ENCODE assay signal across 8 cellular contexts in the genomic region with DNA sequence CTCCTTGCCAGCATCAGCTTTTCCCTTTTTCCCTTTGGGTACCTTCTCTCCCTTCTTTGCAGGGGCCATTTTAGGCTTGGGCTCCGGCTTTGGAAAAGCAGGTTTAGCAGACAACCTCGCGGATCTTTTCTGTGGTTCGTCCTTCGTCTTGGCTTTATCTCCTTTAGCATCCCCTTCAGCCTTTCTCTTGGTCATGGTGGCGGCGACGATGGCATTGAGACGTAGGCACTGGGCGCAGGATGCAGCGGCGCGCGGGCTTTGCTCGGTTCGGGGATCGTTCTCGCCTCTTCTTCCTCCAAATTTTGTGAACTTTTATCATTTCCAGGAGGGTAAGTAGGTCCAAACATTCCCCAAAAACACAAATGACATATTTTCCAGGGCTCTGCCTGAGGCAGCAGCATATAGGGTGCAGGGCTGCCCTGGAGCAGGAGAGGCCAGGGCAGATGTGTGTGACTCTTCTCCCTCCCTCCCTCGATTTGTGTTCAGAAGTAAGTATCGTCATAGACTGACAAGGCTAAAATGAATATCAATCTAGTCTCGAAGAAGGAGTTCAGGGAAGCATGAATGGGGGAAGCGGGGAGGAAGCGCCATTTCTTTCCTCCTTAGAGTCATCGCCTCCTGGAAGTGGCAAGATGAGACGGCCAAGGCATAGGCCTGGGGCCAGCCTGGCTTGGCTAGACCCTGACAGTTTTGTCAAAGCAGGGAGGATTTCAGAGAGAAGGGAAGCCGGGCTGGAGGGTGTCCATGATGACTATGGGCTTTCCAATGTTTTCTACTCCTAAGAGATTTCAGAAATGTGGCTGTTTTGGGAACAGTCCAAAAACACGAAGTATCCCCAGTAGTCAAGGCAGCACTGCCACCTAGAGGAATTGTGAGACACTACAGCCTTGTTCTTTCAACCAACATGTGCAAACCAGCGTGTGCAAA. TPM values are rescaled to one million over a fixed set of nuclear protein-coding genes. Genes with fewer than 3 reads are reported as not detected.
DNase-seq lines count a peak whose midpoint lies in the region; ATAC-seq and TF ChIP-seq lines count a peak whose summit lies in the region.

No MANE protein-coding gene starts in this region.

- no peak overlapping the region for H3K4me3 ChIP-seq in HL-60 (replicated peaks; ENCODE audit: insufficient read depth, low read length)
- no peak overlapping the region for H3K4me3 ChIP-seq in lower lobe of right lung

- POLR2A ChIA-PET in CD4-positive, alpha-beta T cell (lab: Charles Lee): no interaction called here

- no peaks in the 10 kb centered on the region for H3K4me1 Mint-ChIP-seq in CD4-positive, alpha-beta T cell (ENCODE audit: low read depth)

- H3K27me3 Mint-ChIP-seq in CD4-positive, alpha-beta T cell: peaks cover 5% of the 10 kb centered on the region

- no peaks in the 10 kb centered on the region for H3K4me1 ChIP-seq in lower lobe of right lung

- H3K36me3 ChIP-seq in lower lobe of right lung: no peaks in the 10 kb centered on the region

- no peak overlapping the region for H3K27ac ChIP-seq in CD4-positive, alpha-beta T cell (ENCODE audit: low read depth, low read length)
- no peak overlapping the region for H3K27ac ChIP-seq in HL-60 (replicated peaks)
- no peak overlapping the region for H3K27ac ChIP-seq in lower lobe of right lung

- peak; percentile 94 for TF ChIP-seq CTCF in CD4-positive, alpha-beta T cell (IDR thresholded peaks at IDR 0.05)
- peak; percentile 86 for TF ChIP-seq CTCF in HL-60 (IDR thresholded peaks at IDR 0.05; ENCODE audit: insufficient read depth, low read length)
- TF ChIP-seq CTCF in lower lobe of right lung (IDR thresholded peaks at IDR 0.05): peak; percentile 90

- no peaks in the 10 kb centered on the region for H3K9me3 ChIP-seq in CD4-positive, alpha-beta T cell (ENCODE audit: control insufficient read depth, low read length)
- H3K9me3 ChIP-seq in lower lobe of right lung: no peaks in the 10 kb centered on the region

- H3K4me3 Mint-ChIP-seq in CD4-positive, alpha-beta T cell: no peak overlapping the region

- DNase-seq in CD4-positive, alpha-beta T cell: peak; percentile 19 to 54 (median 33)
- DNase-seq in HL-60 (ENCODE audit: low read depth in 1 of 2, low spot score in 1 of 2) (peak; percentile 48 to 74), NCI-H748 treated with DMSO at 0.1 percent for 48 hours (lab: John Stamatoyannopoulos, UW) (peak; percentile 81), ecto neural progenitor cell (ENCODE audit: low spot score) (peak; percentile 79), lower lobe of right lung (no peak)
- peak; percentile 46 for DNase-seq in activated CD4-positive, alpha-beta T cell treated with anti-CD3 and anti-CD28 coated beads, Interleukin-2, amount 50 U/mL, for 1 hour
- DNase-seq in stimulated activated CD8-positive, alpha-beta memory T cell treated with anti-CD3 and anti-CD28 coated beads, Interleukin-12 subunit alpha, Interleukin-12 subunit beta, amount 100 ng/mL, for 4 hours (ENCODE audit: low read depth): peak; percentile 3

- H3K36me3 Mint-ChIP-seq in CD4-positive, alpha-beta T cell (ENCODE audit: low read depth): no peaks in the 10 kb centered on the region

- H3K9me3 Mint-ChIP-seq in CD4-positive, alpha-beta T cell: no peaks in the 10 kb centered on the region

- H3K27me3 ChIP-seq in CD4-positive, alpha-beta T cell (ENCODE audit: control insufficient read depth, insufficient read depth, low read length): no peaks in the 10 kb centered on the region
- H3K27me3 ChIP-seq in HL-60 (ENCODE audit: insufficient read depth, poor library complexity, severe bottlenecking): no peaks in the 10 kb centered on the region
- no peaks in the 10 kb centered on the region for H3K27me3 ChIP-seq in lower lobe of right lung (ENCODE audit: low read depth)

- intact Hi-C loops in CD4-positive, alpha-beta T cell (cut with DNase I, micrococcal nuclease): loop anchor here (1.0 to 10.0 kb wide), 6 partner anchors 14 to 331 kb away; no protein-coding TSS in a partner anchor
- intact Hi-C loops in lower lobe of right lung (cut with DNase I): no loop called here

- no peak overlapping the region for H3K27ac Mint-ChIP-seq in CD4-positive, alpha-beta T cell

- ATAC-seq in CD4-positive, alpha-beta T cell (ENCODE audit: poor library complexity): peak; percentile 81
- ATAC-seq in lower lobe of right lung (peak; percentile 90 to 94), HG02885 (IDR thresholded peaks at IDR 0.05; ENCODE audit: poor library complexity, unreplicated experiment) (no peak)

- CTCF ChIA-PET in CD4-positive, alpha-beta T cell (lab: Charles Lee): no interaction called here

RNA-seq across cellular contexts. Expression of a gene that starts 13.2 kb away (rescaled TPM):
- total RNA-seq in CD4-positive, alpha-beta T cell: not detected
- total RNA-seq in lower lobe of right lung: not detected

RNA-seq across cellular contexts. Expression of a gene that starts 43.6 kb away (rescaled TPM):
- 10 to 100 TPM; 23.9 to 24.7 TPM for total RNA-seq in CD4-positive, alpha-beta T cell
- 68.9 TPM for total RNA-seq in lower lobe of right lung
